Comparison of ENCODE assay signal across 23 cellular contexts in the genomic region with DNA sequence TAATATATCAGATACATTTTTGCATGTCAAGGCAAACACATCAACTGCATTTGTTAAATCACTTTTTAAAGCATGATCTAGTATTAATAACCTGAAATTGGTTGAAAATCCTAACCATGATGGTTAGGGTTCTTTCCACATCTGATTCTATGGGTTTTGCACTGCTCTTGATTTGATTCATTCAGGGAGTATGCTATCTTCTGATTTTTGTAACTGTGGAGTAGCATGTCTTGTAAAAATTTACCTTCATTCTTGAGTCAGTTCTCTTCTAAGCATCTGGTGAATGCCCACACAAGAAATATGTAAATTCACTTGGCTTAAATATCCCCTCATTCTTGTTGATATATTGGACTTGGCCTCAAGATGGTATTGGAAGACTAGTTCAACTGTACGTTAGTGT.
DNase-seq lines count a peak whose midpoint lies in the region; ATAC-seq and TF ChIP-seq lines count a peak whose summit lies in the region.
"Had no signal": no experiment of that assay in that cellular context is flagged by ENCODE, and none has a peak within 500 bp of the region (broad histone marks: within the 10 kb centered on the region; RNA-seq: fewer than 3 reads in every experiment).

No MANE protein-coding gene starts in this region.

- POLR2A ChIA-PET in activated CD8-positive, alpha-beta T cell treated with anti-CD3 and anti-CD28 coated beads for 36 hours (lab: Charles Lee): no interaction called here
- POLR2A ChIA-PET in activated CD8-positive, alpha-beta T cell treated with anti-CD3 and anti-CD28 coated beads, Interleukin-2, amount 10 ng/mL, durations not matched to agents 7 days and 5 days (lab: Charles Lee): no interaction called here

- in situ Hi-C loops in G401 (cut with HindIII; ENCODE audit: low sequenced_read_pairs): no loop called here

- CTCF ChIA-PET in activated CD8-positive, alpha-beta T cell treated with anti-CD3 and anti-CD28 coated beads for 36 hours (lab: Charles Lee): no interaction called here
- CTCF ChIA-PET in activated CD8-positive, alpha-beta T cell treated with anti-CD3 and anti-CD28 coated beads, Interleukin-2, amount 10 ng/mL, durations not matched to agents 7 days and 5 days (lab: Charles Lee): no interaction called here

- H3K4me1 Mint-ChIP-seq in activated CD8-positive, alpha-beta T cell treated with anti-CD3 and anti-CD28 coated beads for 36 hours (ENCODE audit: low read depth): peaks cover 10% of the 10 kb centered on the region
- no peaks in the 10 kb centered on the region for H3K4me1 Mint-ChIP-seq in activated CD8-positive, alpha-beta T cell treated with anti-CD3 and anti-CD28 coated beads, Interleukin-2, amount 10 ng/mL, durations not matched to agents 7 days and 5 days (ENCODE audit: low read depth)
- peaks cover 2 to 7% of the 10 kb centered on the region in 2 donors for H3K4me1 Mint-ChIP-seq in stimulated activated naive B cell treated with anti-CD40 and anti-IgM and Interleukin-4, amounts not matched to agents 10 μg/mL and 1 μg/mL and 100 μg/mL, for 72 hours

- H3K27ac Mint-ChIP-seq in activated CD8-positive, alpha-beta T cell treated with anti-CD3 and anti-CD28 coated beads for 36 hours: no peak overlapping the region
- H3K27ac Mint-ChIP-seq in activated CD8-positive, alpha-beta T cell treated with anti-CD3 and anti-CD28 coated beads, Interleukin-2, amount 10 ng/mL, durations not matched to agents 7 days and 5 days: no peak overlapping the region
- no peak overlapping the region for H3K27ac Mint-ChIP-seq in activated naive CD4-positive, alpha-beta T cell treated with anti-CD3 and anti-CD28 coated beads, Interleukin-2, amount 50 U/mL, for 72 hours
- H3K27ac Mint-ChIP-seq in stimulated activated naive B cell treated with anti-CD40 and anti-IgM and Interleukin-4, amounts not matched to agents 10 μg/mL and 1 μg/mL and 100 μg/mL, for 72 hours: no peak overlapping the region
- H3K27ac Mint-ChIP-seq: CD8-positive, alpha-beta T cell; HFFc6 had no signal

- TF ChIP-seq CTCF in activated CD8-positive, alpha-beta T cell treated with anti-CD3 and anti-CD28 coated beads for 36 hours (IDR thresholded peaks at IDR 0.05): no peak

- DNase-seq in activated CD8-positive, alpha-beta T cell treated with anti-CD3 and anti-CD28 coated beads for 36 hours: no peak
- DNase-seq in activated CD8-positive, alpha-beta T cell treated with anti-CD3 and anti-CD28 coated beads, Interleukin-2, amount 10 ng/mL, durations not matched to agents 7 days and 5 days: no peak
- DNase-seq in activated naive CD4-positive, alpha-beta T cell treated with anti-CD3 and anti-CD28 coated beads, Interleukin-2, amount 50 U/mL, for 72 hours (ENCODE audit: low spot score in 2 of 2): no peak
- DNase-seq in activated naive CD4-positive, alpha-beta T cell treated with anti-CD3 and anti-CD28 coated beads, Interleukin-2, amount 50 U/mL, for 16 hours: no peak
- DNase-seq in stimulated activated naive B cell treated with anti-CD40 and anti-IgM and Interleukin-4, amounts not matched to agents 10 μg/mL and 1 μg/mL and 100 μg/mL, for 72 hours: no peak
- DNase-seq in GM03348 (ENCODE audit: low spot score) (no peak), G401 (ENCODE audit: low spot score) (no peak)
- DNase-seq: C1 segment of cervical spinal cord; Caco-2; CD8-positive, alpha-beta T cell; GDM1; GOT3; HFFc6; Karpas-422; NCI-H1092; NCI-H1417 treated with DMSO at 0.1 percent for 48 hours; NCI-H1694 treated with DMSO at 0.1 percent for 48 hours; NCI-H2081; NCI-H2227 treated with DMSO at 0.1 percent for 48 hours; NCI-H526 treated with DMSO at 0.1 percent for 48 hours; SHP77 had no signal

- H3K36me3 Mint-ChIP-seq in activated CD8-positive, alpha-beta T cell treated with anti-CD3 and anti-CD28 coated beads for 36 hours (ENCODE audit: low read depth): peaks cover 11% of the 10 kb centered on the region
- peaks cover 6% of the 10 kb centered on the region for H3K36me3 Mint-ChIP-seq in activated CD8-positive, alpha-beta T cell treated with anti-CD3 and anti-CD28 coated beads, Interleukin-2, amount 10 ng/mL, durations not matched to agents 7 days and 5 days (ENCODE audit: low read depth)
- H3K36me3 Mint-ChIP-seq in activated naive CD4-positive, alpha-beta T cell treated with anti-CD3 and anti-CD28 coated beads, Interleukin-2, amount 50 U/mL, for 72 hours: peaks cover 41 to 46% of the 10 kb centered on the region in 2 donors
- peaks cover 6 to 29% of the 10 kb centered on the region in 2 donors for H3K36me3 Mint-ChIP-seq in stimulated activated naive B cell treated with anti-CD40 and anti-IgM and Interleukin-4, amounts not matched to agents 10 μg/mL and 1 μg/mL and 100 μg/mL, for 72 hours

- H3K9me3 Mint-ChIP-seq in activated CD8-positive, alpha-beta T cell treated with anti-CD3 and anti-CD28 coated beads for 36 hours: peaks cover 27% of the 10 kb centered on the region
- H3K9me3 Mint-ChIP-seq in activated CD8-positive, alpha-beta T cell treated with anti-CD3 and anti-CD28 coated beads, Interleukin-2, amount 10 ng/mL, durations not matched to agents 7 days and 5 days (ENCODE audit: insufficient read depth): peaks cover 36% of the 10 kb centered on the region
- H3K9me3 Mint-ChIP-seq in activated naive CD4-positive, alpha-beta T cell treated with anti-CD3 and anti-CD28 coated beads, Interleukin-2, amount 50 U/mL, for 72 hours: peaks cover 34% of the 10 kb centered on the region in 2 donors
- H3K9me3 Mint-ChIP-seq in stimulated activated naive B cell treated with anti-CD40 and anti-IgM and Interleukin-4, amounts not matched to agents 10 μg/mL and 1 μg/mL and 100 μg/mL, for 72 hours: peaks cover 28% of the 10 kb centered on the region in 2 donors

- no peaks in the 10 kb centered on the region for H3K27me3 Mint-ChIP-seq in activated CD8-positive, alpha-beta T cell treated with anti-CD3 and anti-CD28 coated beads for 36 hours
- peaks cover 20% of the 10 kb centered on the region for H3K27me3 Mint-ChIP-seq in activated CD8-positive, alpha-beta T cell treated with anti-CD3 and anti-CD28 coated beads, Interleukin-2, amount 10 ng/mL, durations not matched to agents 7 days and 5 days (ENCODE audit: low read depth)
- H3K27me3 Mint-ChIP-seq in stimulated activated naive B cell treated with anti-CD40 and anti-IgM and Interleukin-4, amounts not matched to agents 10 μg/mL and 1 μg/mL and 100 μg/mL, for 72 hours: peaks cover 6 to 8% of the 10 kb centered on the region in 2 donors

- peak; percentile 42 for ATAC-seq in activated CD8-positive, alpha-beta T cell treated with anti-CD3 and anti-CD28 coated beads for 36 hours
- no peak for ATAC-seq in activated CD8-positive, alpha-beta T cell treated with anti-CD3 and anti-CD28 coated beads, Interleukin-2, amount 10 ng/mL, durations not matched to agents 7 days and 5 days
- peak; percentile 31 to 95 for ATAC-seq in activated naive CD4-positive, alpha-beta T cell treated with anti-CD3 and anti-CD28 coated beads, Interleukin-2, amount 50 U/mL, for 72 hours
- ATAC-seq in stimulated activated naive B cell treated with anti-CD40 and anti-IgM and Interleukin-4, amounts not matched to agents 10 μg/mL and 1 μg/mL and 100 μg/mL, for 72 hours (replicated peaks): peak; percentile 38 to 75
- ATAC-seq: CD8-positive, alpha-beta T cell; HepG2; Panc1 had no signal

- no peak overlapping the region for H3K4me3 Mint-ChIP-seq in activated CD8-positive, alpha-beta T cell treated with anti-CD3 and anti-CD28 coated beads for 36 hours
- no peak overlapping the region for H3K4me3 Mint-ChIP-seq in activated CD8-positive, alpha-beta T cell treated with anti-CD3 and anti-CD28 coated beads, Interleukin-2, amount 10 ng/mL, durations not matched to agents 7 days and 5 days
- no peak overlapping the region for H3K4me3 Mint-ChIP-seq in stimulated activated naive B cell treated with anti-CD40 and anti-IgM and Interleukin-4, amounts not matched to agents 10 μg/mL and 1 μg/mL and 100 μg/mL, for 72 hours
- H3K4me3 Mint-ChIP-seq: CD8-positive, alpha-beta T cell; HFFc6 had no signal

- intact Hi-C loops in activated CD8-positive, alpha-beta T cell treated with anti-CD3 and anti-CD28 coated beads for 36 hours (cut with micrococcal nuclease): no loop called here
